22 cellular contexts compared by ENCODE assay signal in the genomic region with DNA sequence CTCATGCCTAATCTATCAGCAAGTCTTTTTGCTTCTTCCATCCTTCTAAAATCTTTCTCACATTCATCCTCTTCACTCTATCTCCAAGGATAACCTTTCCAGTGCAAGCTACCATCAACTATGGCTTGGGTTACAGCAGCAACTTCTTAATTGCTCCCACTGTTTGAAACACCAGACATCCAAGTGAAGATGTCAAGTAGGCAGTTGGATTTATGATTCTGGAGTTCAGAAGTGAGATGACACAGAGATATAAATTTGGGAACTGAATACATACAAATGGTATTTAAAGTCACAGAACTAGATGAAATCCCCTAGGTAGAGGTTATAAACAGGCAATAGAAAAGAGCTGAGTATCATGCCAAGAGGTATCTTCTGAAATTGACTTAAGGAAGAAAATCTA. TPM values are rescaled to one million over a fixed set of nuclear protein-coding genes. Genes with fewer than 3 reads are reported as not detected.
A peak's percentile ranks its signal among the peaks of the same experiment; 100 is the strongest.
DNase-seq lines count a peak whose midpoint lies in the region; ATAC-seq and TF ChIP-seq lines count a peak whose summit lies in the region.
"Had no signal": no experiment of that assay in that cellular context is flagged by ENCODE, and none has a peak within 500 bp of the region (broad histone marks: within the 10 kb centered on the region; RNA-seq: fewer than 3 reads in every experiment).

No MANE protein-coding gene starts in this region.

- H3K9me3 ChIP-seq in CD4-positive, alpha-beta T cell (ENCODE audit: control insufficient read depth, low read length): no peaks in the 10 kb centered on the region
- H3K9me3 ChIP-seq in RWPE2 (ENCODE audit: severe bottlenecking): no peaks in the 10 kb centered on the region
- H3K9me3 ChIP-seq in psoas muscle: no peaks in the 10 kb centered on the region
- H3K9me3 ChIP-seq: A549 had no signal

- peaks cover 62% of the 10 kb centered on the region for H3K36me3 ChIP-seq in RWPE2 (ENCODE audit: low read depth)
- peaks cover 0 to 24% of the 10 kb centered on the region in 2 donors for H3K36me3 ChIP-seq in psoas muscle (ENCODE audit: insufficient read depth in 1 of 2, low read depth in 1 of 2)
- peaks cover 4% of the 10 kb centered on the region for H3K36me3 ChIP-seq in H7 (replicated peaks; ENCODE audit: control insufficient read depth, insufficient read depth, low read length)

- no peak for DNase-seq in CD4-positive, alpha-beta T cell
- DNase-seq in RWPE2 (ENCODE audit: low spot score): no peak
- no peak for DNase-seq in epithelial cell of prostate (ENCODE audit: low read depth, low spot score)
- DNase-seq in psoas muscle: no peak
- DNase-seq in H7: no peak
- no peak for DNase-seq in activated T-helper 1 cell treated with anti-CD3 and anti-CD28 coated beads, Interleukin-12 subunit alpha, Interleukin-12 subunit beta, Interleukin-2, Interleukin-4 antibody, amounts not matched to agents 30 ng/mL and 10 ng/mL and 1 ng/mL, durations not matched to agents 14 hours and 24 hours and 36 hours (ENCODE audit: low spot score)
- DNase-seq in GDM1 (lab: John Stamatoyannopoulos, UW): no peak
- DNase-seq: CD4-positive, alpha-beta memory T cell; DND-41; H9; HFFc6; MM.1S; NCI-H1048; NCI-H1417 treated with DMSO at 0.1 percent for 48 hours; NCI-H187 treated with DMSO at 0.1 percent for 48 hours; NCI-H2107; NCI-H2227 treated with DMSO at 0.1 percent for 48 hours; NCI-H510A treated with DMSO at 0.1 percent for 48 hours; NCI-H748 treated with DMSO at 0.1 percent for 48 hours; PC-9; SIG-M5 had no signal

- peak overlapping the region; percentile 5 for H3K4me3 Mint-ChIP-seq in CD4-positive, alpha-beta T cell
- no peak overlapping the region for H3K4me3 Mint-ChIP-seq in activated T-helper 1 cell treated with anti-CD3 and anti-CD28 coated beads, Interleukin-12 subunit alpha, Interleukin-12 subunit beta, Interleukin-2, Interleukin-4 antibody, amounts not matched to agents 30 ng/mL and 10 ng/mL and 1 ng/mL, durations not matched to agents 14 hours and 24 hours and 36 hours
- H3K4me3 Mint-ChIP-seq: H9, HFFc6 had no signal

- no peaks in the 10 kb centered on the region for H3K27me3 ChIP-seq in CD4-positive, alpha-beta T cell (ENCODE audit: control insufficient read depth, insufficient read depth, low read length)
- H3K27me3 ChIP-seq in RWPE2 (ENCODE audit: insufficient read depth, poor library complexity, severe bottlenecking) (no peaks in the 10 kb centered on the region), psoas muscle (ENCODE audit: insufficient read depth in 3 of 3, low read length in 2 of 3) (no peaks in the 10 kb centered on the region), H7 (ENCODE audit: control insufficient read depth, insufficient read depth, low read length) (no peaks in the 10 kb centered on the region)

- H3K4me3 ChIP-seq in RWPE2 (ENCODE audit: severe bottlenecking): no peak overlapping the region
- H3K4me3 ChIP-seq in psoas muscle: peak overlapping the region; percentile 16
- no peak overlapping the region for H3K4me3 ChIP-seq in H7 (ENCODE audit: insufficient read depth, low read depth, low read length)
- H3K4me3 ChIP-seq: A549, PC-9 had no signal

- H3K4me1 ChIP-seq in RWPE2 (ENCODE audit: insufficient read depth, poor library complexity, severe bottlenecking) (peaks cover 39% of the 10 kb centered on the region), psoas muscle (peaks cover 46% of the 10 kb centered on the region)

- POLR2A ChIA-PET in CD4-positive, alpha-beta T cell (lab: Charles Lee): no interaction called here

- H3K9me3 Mint-ChIP-seq in CD4-positive, alpha-beta T cell: no peaks in the 10 kb centered on the region
- no peaks in the 10 kb centered on the region for H3K9me3 Mint-ChIP-seq in activated T-helper 1 cell treated with anti-CD3 and anti-CD28 coated beads, Interleukin-12 subunit alpha, Interleukin-12 subunit beta, Interleukin-2, Interleukin-4 antibody, amounts not matched to agents 30 ng/mL and 10 ng/mL and 1 ng/mL, durations not matched to agents 14 hours and 24 hours and 36 hours
- H3K9me3 Mint-ChIP-seq: CD4-positive, alpha-beta memory T cell; H9; HFFc6 had no signal

- no peak overlapping the region for H3K27ac ChIP-seq in CD4-positive, alpha-beta T cell (ENCODE audit: low read depth, low read length)
- H3K27ac ChIP-seq in RWPE2 (ENCODE audit: poor library complexity, severe bottlenecking): peak overlapping the region; percentile 79
- H3K27ac ChIP-seq in epithelial cell of prostate: peak overlapping the region; percentile 93
- H3K27ac ChIP-seq in psoas muscle: peak overlapping the region; percentile 94
- H3K27ac ChIP-seq: A549, PC-9 had no signal

- ATAC-seq in CD4-positive, alpha-beta T cell (ENCODE audit: poor library complexity): no peak
- ATAC-seq in RWPE2 (ENCODE audit: low read depth) (no peak), psoas muscle (peak; percentile 45 to 73 (median 68))
- ATAC-seq: A549 had no signal

- H3K27me3 Mint-ChIP-seq in CD4-positive, alpha-beta T cell: no peaks in the 10 kb centered on the region
- H3K27me3 Mint-ChIP-seq in activated T-helper 1 cell treated with anti-CD3 and anti-CD28 coated beads, Interleukin-12 subunit alpha, Interleukin-12 subunit beta, Interleukin-2, Interleukin-4 antibody, amounts not matched to agents 30 ng/mL and 10 ng/mL and 1 ng/mL, durations not matched to agents 14 hours and 24 hours and 36 hours (ENCODE audit: insufficient read depth): no peaks in the 10 kb centered on the region
- H3K27me3 Mint-ChIP-seq: CD4-positive, alpha-beta memory T cell had no signal

- intact Hi-C loops in CD4-positive, alpha-beta T cell (cut with DNase I, micrococcal nuclease): no loop called here
- intact Hi-C loops in psoas muscle (cut with DNase I): loop anchor here in 1 of 2 donors (10.0 kb wide), 1 partner anchor 223 kb away; no protein-coding TSS in a partner anchor
- intact Hi-C loops in activated T-helper 1 cell treated with anti-CD3 and anti-CD28 coated beads, Interleukin-12 subunit alpha, Interleukin-12 subunit beta, Interleukin-2, Interleukin-4 antibody, amounts not matched to agents 30 ng/mL and 10 ng/mL and 1 ng/mL, durations not matched to agents 14 hours and 24 hours and 36 hours (cut with micrococcal nuclease): no loop called here

- no peak for TF ChIP-seq CTCF in CD4-positive, alpha-beta T cell (IDR thresholded peaks at IDR 0.05)
- TF ChIP-seq CTCF in RWPE2 (IDR thresholded peaks at IDR 0.05; ENCODE audit: poor library complexity, severe bottlenecking) (no peak), psoas muscle (IDR thresholded peaks at IDR 0.05) (no peak)

- H3K36me3 Mint-ChIP-seq in CD4-positive, alpha-beta T cell (ENCODE audit: low read depth): peaks cover 72% of the 10 kb centered on the region
- peaks cover 40% of the 10 kb centered on the region for H3K36me3 Mint-ChIP-seq in activated T-helper 1 cell treated with anti-CD3 and anti-CD28 coated beads, Interleukin-12 subunit alpha, Interleukin-12 subunit beta, Interleukin-2, Interleukin-4 antibody, amounts not matched to agents 30 ng/mL and 10 ng/mL and 1 ng/mL, durations not matched to agents 14 hours and 24 hours and 36 hours (ENCODE audit: low read depth)

- H3K4me1 Mint-ChIP-seq in CD4-positive, alpha-beta T cell (ENCODE audit: low read depth): peaks cover 85% of the 10 kb centered on the region
- H3K4me1 Mint-ChIP-seq in activated T-helper 1 cell treated with anti-CD3 and anti-CD28 coated beads, Interleukin-12 subunit alpha, Interleukin-12 subunit beta, Interleukin-2, Interleukin-4 antibody, amounts not matched to agents 30 ng/mL and 10 ng/mL and 1 ng/mL, durations not matched to agents 14 hours and 24 hours and 36 hours (ENCODE audit: low read depth): peaks cover 66% of the 10 kb centered on the region

- H3K27ac Mint-ChIP-seq in CD4-positive, alpha-beta T cell: peak overlapping the region; percentile 12
- H3K27ac Mint-ChIP-seq in activated T-helper 1 cell treated with anti-CD3 and anti-CD28 coated beads, Interleukin-12 subunit alpha, Interleukin-12 subunit beta, Interleukin-2, Interleukin-4 antibody, amounts not matched to agents 30 ng/mL and 10 ng/mL and 1 ng/mL, durations not matched to agents 14 hours and 24 hours and 36 hours: no peak overlapping the region
- H3K27ac Mint-ChIP-seq: HFFc6 had no signal

- CTCF ChIA-PET in CD4-positive, alpha-beta T cell (lab: Charles Lee): interaction anchor here (0.7 kb wide), 1 partner anchor 9 kb away, joined by 3 read pairs; no protein-coding TSS in a partner anchor

RNA-seq across cellular contexts. Expression of a gene that starts 3.7 kb away (rescaled TPM):
- total RNA-seq in CD4-positive, alpha-beta T cell: 10 to 100 TPM; 42.6 to 45.9 TPM
- 10 to 100 TPM; 20.4 to 25.1 (median 22.9) TPM for total RNA-seq in psoas muscle
- 10 to 100 TPM in 1 of 3 donors, 1 to 10 TPM in 2; 4.8 to 16.2 (median 5.4) TPM for polyA plus RNA-seq in psoas muscle
- 13.0 and 16.3 TPM in 2 replicates for total RNA-seq in H7 (2014; rRNA removed; shearing (Covaris generic))
- total RNA-seq in activated T-helper 1 cell treated with anti-CD3 and anti-CD28 coated beads, Interleukin-12 subunit alpha, Interleukin-12 subunit beta, Interleukin-2, Interleukin-4 antibody, amounts not matched to agents 30 ng/mL and 10 ng/mL and 1 ng/mL, durations not matched to agents 14 hours and 24 hours and 36 hours: 29.1 and 35.3 TPM in 2 replicates

RNA-seq across cellular contexts. Expression of a gene that starts 31.2 kb away (rescaled TPM):
- total RNA-seq in CD4-positive, alpha-beta T cell: 10 to 100 TPM; 17.5 to 22.5 TPM
- total RNA-seq in psoas muscle: 10 to 100 TPM in 2 of 4 donors, 1 to 10 TPM in 2; 6.3 to 12.1 (median 9.1) TPM
- 10 to 100 TPM in 1 of 3 donors, 1 to 10 TPM in 2; 6.5 to 22.8 (median 6.6) TPM for polyA plus RNA-seq in psoas muscle
- total RNA-seq in H7 (2014; rRNA removed; shearing (Covaris generic)): 1.8 and 4.8 TPM in 2 replicates
- total RNA-seq in activated T-helper 1 cell treated with anti-CD3 and anti-CD28 coated beads, Interleukin-12 subunit alpha, Interleukin-12 subunit beta, Interleukin-2, Interleukin-4 antibody, amounts not matched to agents 30 ng/mL and 10 ng/mL and 1 ng/mL, durations not matched to agents 14 hours and 24 hours and 36 hours: 16.4 and 18.6 TPM in 2 replicates

Comparison
In these comparisons a context has a peak if more than half of its experiments do, and no peak if none do; other contexts are left out.
1. ATAC-seq: peak in psoas muscle (4 of 4); none in CD4-positive, alpha-beta T cell (single experiment) and RWPE2 (single experiment).